1 cellular context compared by ENCODE assay signal in the genomic region with DNA sequence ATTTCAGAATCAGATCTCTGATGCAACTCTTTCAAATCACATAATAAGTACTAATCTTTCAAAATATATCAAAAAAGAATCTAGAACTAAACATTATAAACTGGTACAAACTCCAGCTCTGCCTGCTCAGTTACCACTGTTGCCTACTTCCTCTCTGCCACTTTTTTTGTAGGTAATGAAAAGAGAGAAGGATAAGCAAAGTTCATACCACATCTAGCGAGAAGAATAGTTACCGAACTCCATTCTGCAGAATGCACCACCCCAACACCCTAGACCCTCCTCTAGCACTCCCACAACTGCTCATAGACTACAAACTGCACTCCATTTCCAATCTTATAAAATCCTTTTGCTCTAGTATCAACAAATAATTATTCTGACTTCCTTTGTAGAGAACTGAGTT.
TF ChIP-seq lines count a peak whose summit lies in the region.

No MANE protein-coding gene starts in this region.

TF ChIP-seq in GM23338, 12 proteins besides CTCF, POLR2A, EP300 and RAD21 (continued from another document):
- TF ChIP-seq, protein P1, sequence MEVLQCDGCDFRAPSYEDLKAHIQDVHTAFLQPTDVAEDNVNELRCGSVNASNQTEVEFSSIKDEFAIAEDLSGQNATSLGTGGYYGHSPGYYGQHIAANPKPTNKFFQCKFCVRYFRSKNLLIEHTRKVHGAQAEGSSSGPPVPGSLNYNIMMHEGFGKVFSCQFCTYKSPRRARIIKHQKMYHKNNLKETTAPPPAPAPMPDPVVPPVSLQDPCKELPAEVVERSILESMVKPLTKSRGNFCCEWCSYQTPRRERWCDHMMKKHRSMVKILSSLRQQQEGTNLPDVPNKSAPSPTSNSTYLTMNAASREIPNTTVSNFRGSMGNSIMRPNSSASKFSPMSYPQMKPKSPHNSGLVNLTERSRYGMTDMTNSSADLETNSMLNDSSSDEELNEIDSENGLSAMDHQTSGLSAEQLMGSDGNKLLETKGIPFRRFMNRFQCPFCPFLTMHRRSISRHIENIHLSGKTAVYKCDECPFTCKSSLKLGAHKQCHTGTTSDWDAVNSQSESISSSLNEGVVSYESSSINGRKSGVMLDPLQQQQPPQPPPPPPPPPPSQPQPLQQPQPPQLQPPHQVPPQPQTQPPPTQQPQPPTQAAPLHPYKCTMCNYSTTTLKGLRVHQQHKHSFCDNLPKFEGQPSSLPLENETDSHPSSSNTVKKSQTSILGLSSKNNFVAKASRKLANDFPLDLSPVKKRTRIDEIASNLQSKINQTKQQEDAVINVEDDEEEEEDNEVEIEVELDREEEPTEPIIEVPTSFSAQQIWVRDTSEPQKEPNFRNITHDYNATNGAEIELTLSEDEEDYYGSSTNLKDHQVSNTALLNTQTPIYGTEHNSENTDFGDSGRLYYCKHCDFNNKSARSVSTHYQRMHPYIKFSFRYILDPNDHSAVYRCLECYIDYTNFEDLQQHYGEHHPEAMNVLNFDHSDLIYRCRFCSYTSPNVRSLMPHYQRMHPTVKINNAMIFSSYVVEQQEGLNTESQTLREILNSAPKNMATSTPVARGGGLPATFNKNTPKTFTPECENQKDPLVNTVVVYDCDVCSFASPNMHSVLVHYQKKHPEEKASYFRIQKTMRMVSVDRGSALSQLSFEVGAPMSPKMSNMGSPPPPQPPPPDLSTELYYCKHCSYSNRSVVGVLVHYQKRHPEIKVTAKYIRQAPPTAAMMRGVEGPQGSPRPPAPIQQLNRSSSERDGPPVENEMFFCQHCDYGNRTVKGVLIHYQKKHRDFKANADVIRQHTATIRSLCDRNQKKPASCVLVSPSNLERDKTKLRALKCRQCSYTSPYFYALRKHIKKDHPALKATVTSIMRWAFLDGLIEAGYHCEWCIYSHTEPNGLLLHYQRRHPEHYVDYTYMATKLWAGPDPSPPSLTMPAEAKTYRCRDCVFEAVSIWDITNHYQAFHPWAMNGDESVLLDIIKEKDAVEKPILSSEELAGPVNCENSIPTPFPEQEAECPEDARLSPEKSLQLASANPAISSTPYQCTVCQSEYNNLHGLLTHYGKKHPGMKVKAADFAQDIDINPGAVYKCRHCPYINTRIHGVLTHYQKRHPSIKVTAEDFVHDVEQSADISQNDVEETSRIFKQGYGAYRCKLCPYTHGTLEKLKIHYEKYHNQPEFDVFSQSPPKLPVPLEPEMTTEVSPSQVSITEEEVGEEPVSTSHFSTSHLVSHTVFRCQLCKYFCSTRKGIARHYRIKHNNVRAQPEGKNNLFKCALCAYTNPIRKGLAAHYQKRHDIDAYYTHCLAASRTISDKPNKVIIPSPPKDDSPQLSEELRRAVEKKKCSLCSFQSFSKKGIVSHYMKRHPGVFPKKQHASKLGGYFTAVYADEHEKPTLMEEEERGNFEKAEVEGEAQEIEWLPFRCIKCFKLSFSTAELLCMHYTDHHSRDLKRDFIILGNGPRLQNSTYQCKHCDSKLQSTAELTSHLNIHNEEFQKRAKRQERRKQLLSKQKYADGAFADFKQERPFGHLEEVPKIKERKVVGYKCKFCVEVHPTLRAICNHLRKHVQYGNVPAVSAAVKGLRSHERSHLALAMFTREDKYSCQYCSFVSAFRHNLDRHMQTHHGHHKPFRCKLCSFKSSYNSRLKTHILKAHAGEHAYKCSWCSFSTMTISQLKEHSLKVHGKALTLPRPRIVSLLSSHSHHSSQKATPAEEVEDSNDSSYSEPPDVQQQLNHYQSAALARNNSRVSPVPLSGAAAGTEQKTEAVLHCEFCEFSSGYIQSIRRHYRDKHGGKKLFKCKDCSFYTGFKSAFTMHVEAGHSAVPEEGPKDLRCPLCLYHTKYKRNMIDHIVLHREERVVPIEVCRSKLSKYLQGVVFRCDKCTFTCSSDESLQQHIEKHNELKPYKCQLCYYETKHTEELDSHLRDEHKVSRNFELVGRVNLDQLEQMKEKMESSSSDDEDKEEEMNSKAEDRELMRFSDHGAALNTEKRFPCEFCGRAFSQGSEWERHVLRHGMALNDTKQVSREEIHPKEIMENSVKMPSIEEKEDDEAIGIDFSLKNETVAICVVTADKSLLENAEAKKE (CRISPR knock-in tag; IDR thresholded peaks at IDR 0.05), result no peak
- TF ChIP-seq EZH2phosphoT487 (IDR thresholded peaks at IDR 0.05; ENCODE audit: unreplicated experiment) (no peak), CREB1 (CRISPR knock-in tag; IDR thresholded peaks at IDR 0.05; ENCODE audit: low read depth) (no peak), NANOG (IDR thresholded peaks at IDR 0.05; ENCODE audit: borderline replicate concordance) (no peak)
- TF ChIP-seq, protein P2, sequence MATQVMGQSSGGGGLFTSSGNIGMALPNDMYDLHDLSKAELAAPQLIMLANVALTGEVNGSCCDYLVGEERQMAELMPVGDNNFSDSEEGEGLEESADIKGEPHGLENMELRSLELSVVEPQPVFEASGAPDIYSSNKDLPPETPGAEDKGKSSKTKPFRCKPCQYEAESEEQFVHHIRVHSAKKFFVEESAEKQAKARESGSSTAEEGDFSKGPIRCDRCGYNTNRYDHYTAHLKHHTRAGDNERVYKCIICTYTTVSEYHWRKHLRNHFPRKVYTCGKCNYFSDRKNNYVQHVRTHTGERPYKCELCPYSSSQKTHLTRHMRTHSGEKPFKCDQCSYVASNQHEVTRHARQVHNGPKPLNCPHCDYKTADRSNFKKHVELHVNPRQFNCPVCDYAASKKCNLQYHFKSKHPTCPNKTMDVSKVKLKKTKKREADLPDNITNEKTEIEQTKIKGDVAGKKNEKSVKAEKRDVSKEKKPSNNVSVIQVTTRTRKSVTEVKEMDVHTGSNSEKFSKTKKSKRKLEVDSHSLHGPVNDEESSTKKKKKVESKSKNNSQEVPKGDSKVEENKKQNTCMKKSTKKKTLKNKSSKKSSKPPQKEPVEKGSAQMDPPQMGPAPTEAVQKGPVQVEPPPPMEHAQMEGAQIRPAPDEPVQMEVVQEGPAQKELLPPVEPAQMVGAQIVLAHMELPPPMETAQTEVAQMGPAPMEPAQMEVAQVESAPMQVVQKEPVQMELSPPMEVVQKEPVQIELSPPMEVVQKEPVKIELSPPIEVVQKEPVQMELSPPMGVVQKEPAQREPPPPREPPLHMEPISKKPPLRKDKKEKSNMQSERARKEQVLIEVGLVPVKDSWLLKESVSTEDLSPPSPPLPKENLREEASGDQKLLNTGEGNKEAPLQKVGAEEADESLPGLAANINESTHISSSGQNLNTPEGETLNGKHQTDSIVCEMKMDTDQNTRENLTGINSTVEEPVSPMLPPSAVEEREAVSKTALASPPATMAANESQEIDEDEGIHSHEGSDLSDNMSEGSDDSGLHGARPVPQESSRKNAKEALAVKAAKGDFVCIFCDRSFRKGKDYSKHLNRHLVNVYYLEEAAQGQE (IDR thresholded peaks at IDR 0.05; ENCODE audit: unreplicated experiment), result no peak
